In genomic region chr12:118059645-118060275, GRCh38 we compare ENCODE assay signal across 8 cellular contexts. TPM values are rescaled to one million over a fixed set of nuclear protein-coding genes. Genes with fewer than 3 reads are reported as not detected.
DNase-seq lines count a peak whose midpoint lies in the region; ATAC-seq, FAIRE-seq and TF ChIP-seq lines count a peak whose summit lies in the region.

No MANE protein-coding gene starts in this region.

- no peaks in the 10 kb centered on the region for H3K27me3 Mint-ChIP-seq in stimulated activated naive CD8-positive, alpha-beta T cell treated with anti-CD3 and anti-CD28 coated beads, Interleukin-15, Interleukin-2, amounts not matched to agents 100 ng/mL and 50 ng/mL, for 24 hours

- H3K36me3 ChIP-seq in adrenal gland (replicated peaks in 1 of 2) (no peaks in the 10 kb centered on the region), thyroid gland (no peaks in the 10 kb centered on the region)

- peaks cover 14 to 49% of the 10 kb centered on the region in 2 donors for H3K4me1 ChIP-seq in adrenal gland (replicated peaks in 1 of 2)
- peaks cover 38 to 42% of the 10 kb centered on the region in 2 donors for H3K4me1 ChIP-seq in thyroid gland

- H3K4me3 ChIP-seq in adrenal gland, result peak overlapping the region in 3 of 4 donors; percentile 55 to 84 (median 60)
- H3K4me3 ChIP-seq in thyroid gland (replicated peaks in 1 of 3), result peak overlapping the region in 1 of 3 donors; percentile 84

- 6 to 17% (median 15%) methylated on average over 5 to 8 of the region's 8 CpGs for WGBS in adrenal gland, 4 donors
- WGBS in thyroid gland, 2 donors, result 15 to 24% methylated on average over 8 of the region's 8 CpGs

- FAIRE-seq in GM12892 (lab: Jason Lieb, UNC), result no peak

- intact Hi-C loops in adrenal gland (cut with DNase I), result no loop called here
- intact Hi-C loops in thyroid gland (cut with DNase I), result loop anchor here (5.0 kb wide), 1 partner anchor 43 kb away; the partner anchor contains the start of gene VSIG10

- no peaks in the 10 kb centered on the region for H3K27me3 ChIP-seq in adrenal gland
- no peaks in the 10 kb centered on the region for H3K27me3 ChIP-seq in thyroid gland

- no peaks in the 10 kb centered on the region for H3K9me3 ChIP-seq in adrenal gland (replicated peaks in 1 of 3)
- no peaks in the 10 kb centered on the region for H3K9me3 ChIP-seq in thyroid gland

- DNase-seq in stimulated activated naive CD8-positive, alpha-beta T cell treated with anti-CD3 and anti-CD28 coated beads, Interleukin-15, Interleukin-2, amounts not matched to agents 100 U/mL and 50 U/mL, for 24 hours, result no peak
- DNase-seq in adrenal gland (no peak), left kidney (ENCODE audit: low read depth, low spot score) (peak; percentile 21), thyroid gland (no peak), GM12892 (ENCODE audit: insufficient read length) (no peak)
- DNase-seq in stimulated activated naive CD4-positive, alpha-beta T cell treated with Interleukin-2 at 50 U/mL for 16 hours (lab: John Stamatoyannopoulos, UW), result no peak

- TF ChIP-seq POLR2A in adrenal gland (IDR thresholded peaks at IDR 0.05) (no peak), thyroid gland (IDR thresholded peaks at IDR 0.05) (no peak), GM12892 (IDR thresholded peaks at IDR 0.05; ENCODE audit: low read depth, low read length) (no peak)

- H3K4me1 Mint-ChIP-seq in stimulated activated naive CD8-positive, alpha-beta T cell treated with anti-CD3 and anti-CD28 coated beads, Interleukin-15, Interleukin-2, amounts not matched to agents 100 ng/mL and 50 ng/mL, for 24 hours (ENCODE audit: low read depth), result peaks cover 56% of the 10 kb centered on the region

- TF ChIP-seq CTCF in adrenal gland (IDR thresholded peaks at IDR 0.05) (no peak), thyroid gland (IDR thresholded peaks at IDR 0.05) (no peak)

- H3K27ac ChIP-seq in adrenal gland, result peak overlapping the region; percentile 59 to 100 (median 97)
- H3K27ac ChIP-seq in thyroid gland, result peak overlapping the region; percentile 95 to 98 (median 97)

- H3K27ac Mint-ChIP-seq in stimulated activated naive CD8-positive, alpha-beta T cell treated with anti-CD3 and anti-CD28 coated beads, Interleukin-15, Interleukin-2, amounts not matched to agents 100 ng/mL and 50 ng/mL, for 24 hours, result peak overlapping the region; percentile 93

- H3K4me3 Mint-ChIP-seq in stimulated activated naive CD8-positive, alpha-beta T cell treated with anti-CD3 and anti-CD28 coated beads, Interleukin-15, Interleukin-2, amounts not matched to agents 100 ng/mL and 50 ng/mL, for 24 hours, result peak overlapping the region; percentile 89

- H3K9me3 Mint-ChIP-seq in stimulated activated naive CD8-positive, alpha-beta T cell treated with anti-CD3 and anti-CD28 coated beads, Interleukin-15, Interleukin-2, amounts not matched to agents 100 ng/mL and 50 ng/mL, for 24 hours, result no peaks in the 10 kb centered on the region

- H3K36me3 Mint-ChIP-seq in stimulated activated naive CD8-positive, alpha-beta T cell treated with anti-CD3 and anti-CD28 coated beads, Interleukin-15, Interleukin-2, amounts not matched to agents 100 ng/mL and 50 ng/mL, for 24 hours (ENCODE audit: low read depth), result no peaks in the 10 kb centered on the region

- no peak for ATAC-seq in stimulated activated naive CD8-positive, alpha-beta T cell treated with anti-CD3 and anti-CD28 coated beads, Interleukin-15, Interleukin-2, amounts not matched to agents 100 U/mL and 50 U/mL, for 24 hours
- ATAC-seq in HG03025 (IDR thresholded peaks at IDR 0.05; ENCODE audit: low FRiP score, unreplicated experiment), result no peak

RNA-seq across cellular contexts. Expression of gene WSB2, which starts 1.2 kb away (rescaled TPM):
- 100 to 1,000 TPM in 6 of 8 donors, 10 to 100 TPM in 2; 95.2 to 201 (median 111) TPM for total RNA-seq in adrenal gland
- polyA plus RNA-seq in adrenal gland, result 100 to 1,000 TPM in 1 of 3 donors, 10 to 100 TPM in 2; 50.0 to 162 (median 60.8) TPM
- 10 to 100 TPM; 64.6 to 97.0 (median 86.0) TPM for total RNA-seq in thyroid gland
- 40.3 TPM for polyA plus RNA-seq in GM12892 (2012; ENCODE audit: missing spikeins)

RNA-seq across cellular contexts. Expression of gene RFC5, which starts 43.3 kb away (rescaled TPM):
- 10 to 100 TPM in 3 of 8 donors, 1 to 10 TPM in 5; 5.8 to 28.0 (median 9.0) TPM for total RNA-seq in adrenal gland
- polyA plus RNA-seq in adrenal gland, result 1 to 10 TPM; 6.6 to 8.6 (median 7.8) TPM
- 10 to 100 TPM; 15.4 to 18.8 (median 17.2) TPM for total RNA-seq in thyroid gland
- 45.3 TPM for polyA plus RNA-seq in GM12892 (2012; ENCODE audit: missing spikeins)

RNA-seq across cellular contexts. Expression of gene VSIG10, which starts 44.1 kb away (rescaled TPM):
- total RNA-seq in adrenal gland, result 10 to 100 TPM; 33.1 to 87.6 (median 68.1) TPM
- 10 to 100 TPM; 28.6 to 46.3 (median 31.8) TPM for polyA plus RNA-seq in adrenal gland
- 10 to 100 TPM; 62.0 to 93.7 (median 76.6) TPM for total RNA-seq in thyroid gland
- polyA plus RNA-seq in GM12892 (2012; ENCODE audit: missing spikeins), result 7.5 TPM
